19 cellular contexts compared by ENCODE assay signal in the genomic region with DNA sequence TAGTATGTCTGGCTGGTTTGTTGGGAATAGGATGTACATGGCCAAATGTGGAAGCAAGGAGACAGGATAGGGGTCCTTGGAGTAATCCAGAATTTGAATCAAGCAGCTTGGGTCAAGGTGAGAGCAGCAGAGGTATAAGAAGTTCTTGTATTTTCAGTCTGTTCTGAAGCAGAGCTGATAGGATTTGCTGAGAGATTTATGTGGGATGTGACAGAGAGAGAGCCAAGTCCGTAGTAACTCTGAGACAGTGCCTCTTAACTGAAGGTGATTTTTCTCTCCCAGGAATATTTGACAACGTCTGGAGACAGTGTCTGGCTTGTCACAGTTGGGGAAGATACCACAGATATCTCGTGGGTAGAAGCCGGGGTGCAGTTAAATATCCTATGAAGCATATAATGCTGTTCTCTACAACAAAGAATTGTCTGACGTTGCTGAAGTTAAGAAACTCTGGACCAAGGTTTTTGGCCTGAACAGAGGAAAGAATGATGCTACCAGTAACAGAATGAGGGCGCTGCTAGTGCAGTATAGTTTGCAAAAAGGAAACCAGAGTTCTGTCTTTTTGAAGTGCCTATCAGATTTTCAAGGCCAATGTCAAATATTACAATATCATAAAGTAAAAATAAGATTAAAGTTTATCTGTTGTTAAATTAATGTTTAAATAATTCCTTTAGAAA.
DNase-seq lines count a peak whose midpoint lies in the region; ATAC-seq, FAIRE-seq and TF ChIP-seq lines count a peak whose summit lies in the region.
"Had no signal": no experiment of that assay in that cellular context is flagged by ENCODE, and none has a peak within 500 bp of the region (broad histone marks: within the 10 kb centered on the region; RNA-seq: fewer than 3 reads in every experiment).

No MANE protein-coding gene starts in this region.

- H3K4me3 ChIP-seq in AG10803 (ENCODE audit: low read length), result no peak overlapping the region
- H3K4me3 ChIP-seq in GM23338, result no peak overlapping the region
- no peak overlapping the region for H3K4me3 ChIP-seq in right cardiac atrium (ENCODE audit: low read length)
- H3K4me3 ChIP-seq: A549, colonic mucosa, SJSA1, suprapubic skin had no signal

- H3K4me3 Mint-ChIP-seq in GM23338, result no peak overlapping the region
- H3K4me3 Mint-ChIP-seq: activated CD8-positive, alpha-beta T cell treated with anti-CD3 and anti-CD28 coated beads, Interleukin-2, amount 10 ng/mL, durations not matched to agents 7 days and 5 days; activated T-helper 1 cell treated with anti-CD3 and anti-CD28 coated beads, Interleukin-12 subunit alpha, Interleukin-12 subunit beta, Interleukin-2, Interleukin-4 antibody, amounts not matched to agents 30 ng/mL and 10 ng/mL and 1 ng/mL, durations not matched to agents 14 hours and 24 hours and 36 hours; CD8-positive, alpha-beta memory T cell had no signal

- no peaks in the 10 kb centered on the region for H3K27me3 Mint-ChIP-seq in GM23338 (ENCODE audit: insufficient read depth, low read depth, poor library complexity)
- H3K27me3 Mint-ChIP-seq: CD8-positive, alpha-beta memory T cell had no signal

- H3K4me1 Mint-ChIP-seq in GM23338, result no peaks in the 10 kb centered on the region
- H3K4me1 Mint-ChIP-seq: CD8-positive, alpha-beta memory T cell had no signal

- H3K27me3 ChIP-seq in GM23338 (ENCODE audit: insufficient read depth) (no peaks in the 10 kb centered on the region), right cardiac atrium (ENCODE audit: control insufficient read depth, insufficient read depth) (no peaks in the 10 kb centered on the region)
- H3K27me3 ChIP-seq: colonic mucosa, SJSA1, suprapubic skin had no signal

- 42% methylated on average over 6 of the region's 6 CpGs for WGBS in right cardiac atrium

- H3K4me1 ChIP-seq in GM23338 (ENCODE audit: insufficient read depth) (no peaks in the 10 kb centered on the region), right cardiac atrium (ENCODE audit: control insufficient read depth, insufficient read depth, low read length) (peaks cover 7% of the 10 kb centered on the region)
- H3K4me1 ChIP-seq: A549, colonic mucosa, SJSA1 had no signal

- TF ChIP-seq CTCF in AG10803 (conservative IDR thresholded peaks at IDR 0.05; ENCODE audit: low read length) (peak; percentile 20), GM23338 (conservative IDR thresholded peaks at IDR 0.05; ENCODE audit: low read depth in 2 of 2) (peak; percentile 21 to 54; a peak in 3 of 4 replicates)

- H3K9me3 Mint-ChIP-seq in GM23338, result no peaks in the 10 kb centered on the region
- H3K9me3 Mint-ChIP-seq: activated T-helper 1 cell treated with anti-CD3 and anti-CD28 coated beads, Interleukin-12 subunit alpha, Interleukin-12 subunit beta, Interleukin-2, Interleukin-4 antibody, amounts not matched to agents 30 ng/mL and 10 ng/mL and 1 ng/mL, durations not matched to agents 14 hours and 24 hours and 36 hours had no signal

- H3K79me2 ChIP-seq in GM23338 (replicated peaks; ENCODE audit: insufficient read depth), result no peaks in the 10 kb centered on the region

- no peaks in the 10 kb centered on the region for H3F3A ChIP-seq in GM23338 (replicated peaks; ENCODE audit: low read depth)

- no peak for FAIRE-seq in HTR-8/SVneo (lab: Jason Lieb, UNC)
- FAIRE-seq: A549, TTC549 had no signal

- no peaks in the 10 kb centered on the region for H4K20me1 ChIP-seq in GM23338 (replicated peaks; ENCODE audit: insufficient read depth)

- intact Hi-C loops in right cardiac atrium (cut with DNase I), result no loop called here

- H2AFZ ChIP-seq in GM23338, result peak overlapping the region; percentile 75; the same call in 1 of the 2 replicates

- H3K27ac ChIP-seq in GM23338 (ENCODE audit: low read depth), result no peak overlapping the region
- H3K27ac ChIP-seq in right cardiac atrium (ENCODE audit: low read length), result peak overlapping the region; percentile 17
- H3K27ac ChIP-seq: A549, colonic mucosa, SJSA1, suprapubic skin had no signal

- no peak overlapping the region for H3K27ac Mint-ChIP-seq in GM23338
- H3K27ac Mint-ChIP-seq: activated CD8-positive, alpha-beta T cell treated with anti-CD3 and anti-CD28 coated beads, Interleukin-2, amount 10 ng/mL, durations not matched to agents 7 days and 5 days; activated T-helper 1 cell treated with anti-CD3 and anti-CD28 coated beads, Interleukin-12 subunit alpha, Interleukin-12 subunit beta, Interleukin-2, Interleukin-4 antibody, amounts not matched to agents 30 ng/mL and 10 ng/mL and 1 ng/mL, durations not matched to agents 14 hours and 24 hours and 36 hours; CD8-positive, alpha-beta memory T cell had no signal

- H3K36me3 Mint-ChIP-seq in GM23338 (ENCODE audit: low read depth), result no peaks in the 10 kb centered on the region
- H3K36me3 Mint-ChIP-seq: CD8-positive, alpha-beta memory T cell had no signal

- DNase-seq in AG10803 (ENCODE audit: low read depth) (no peak), GM23338 (ENCODE audit: low spot score) (peak; percentile 23), amniotic epithelial cell (ENCODE audit: low read depth) (peak; percentile 34), right cardiac atrium (no peak), pons (ENCODE audit: low spot score) (no peak), dermis blood vessel endothelial cell (no peak), HTR-8/SVneo (ENCODE audit: insufficient read length, low spot score) (no peak)
- DNase-seq: activated CD8-positive, alpha-beta T cell treated with anti-CD3 and anti-CD28 coated beads, Interleukin-2, amount 10 ng/mL, durations not matched to agents 7 days and 5 days; amygdala; CD8-positive, alpha-beta memory T cell; colonic mucosa had no signal

- no peaks in the 10 kb centered on the region for H3K36me3 ChIP-seq in GM23338 (ENCODE audit: insufficient read depth)
- H3K36me3 ChIP-seq: colonic mucosa, SJSA1, suprapubic skin had no signal

- H3K4me2 ChIP-seq in GM23338, result no peak overlapping the region
- H3K4me2 ChIP-seq: A549 had no signal

- no peaks in the 10 kb centered on the region for H3K9me3 ChIP-seq in right cardiac atrium (ENCODE audit: control insufficient read depth, low read length)
- H3K9me3 ChIP-seq: A549, colonic mucosa, SJSA1, suprapubic skin had no signal

- H3K9me2 ChIP-seq in GM23338 (ENCODE audit: insufficient read depth), result no peaks in the 10 kb centered on the region

- peak; percentile 32; the same call in 1 of the 3 replicates for ATAC-seq in GM23338
- peak; percentile 43 to 63 for ATAC-seq in right cardiac atrium
- no peak for ATAC-seq in GM21367 (IDR thresholded peaks at IDR 0.05; ENCODE audit: unreplicated experiment)
- ATAC-seq: A549; activated CD8-positive, alpha-beta T cell treated with anti-CD3 and anti-CD28 coated beads, Interleukin-2, amount 10 ng/mL, durations not matched to agents 7 days and 5 days; esophagus mucosa; left lobe of liver had no signal

TF ChIP-seq in GM23338, 12 proteins besides CTCF, POLR2A, EP300 and RAD21 (continues in another document):
- TF ChIP-seq, protein P1, sequence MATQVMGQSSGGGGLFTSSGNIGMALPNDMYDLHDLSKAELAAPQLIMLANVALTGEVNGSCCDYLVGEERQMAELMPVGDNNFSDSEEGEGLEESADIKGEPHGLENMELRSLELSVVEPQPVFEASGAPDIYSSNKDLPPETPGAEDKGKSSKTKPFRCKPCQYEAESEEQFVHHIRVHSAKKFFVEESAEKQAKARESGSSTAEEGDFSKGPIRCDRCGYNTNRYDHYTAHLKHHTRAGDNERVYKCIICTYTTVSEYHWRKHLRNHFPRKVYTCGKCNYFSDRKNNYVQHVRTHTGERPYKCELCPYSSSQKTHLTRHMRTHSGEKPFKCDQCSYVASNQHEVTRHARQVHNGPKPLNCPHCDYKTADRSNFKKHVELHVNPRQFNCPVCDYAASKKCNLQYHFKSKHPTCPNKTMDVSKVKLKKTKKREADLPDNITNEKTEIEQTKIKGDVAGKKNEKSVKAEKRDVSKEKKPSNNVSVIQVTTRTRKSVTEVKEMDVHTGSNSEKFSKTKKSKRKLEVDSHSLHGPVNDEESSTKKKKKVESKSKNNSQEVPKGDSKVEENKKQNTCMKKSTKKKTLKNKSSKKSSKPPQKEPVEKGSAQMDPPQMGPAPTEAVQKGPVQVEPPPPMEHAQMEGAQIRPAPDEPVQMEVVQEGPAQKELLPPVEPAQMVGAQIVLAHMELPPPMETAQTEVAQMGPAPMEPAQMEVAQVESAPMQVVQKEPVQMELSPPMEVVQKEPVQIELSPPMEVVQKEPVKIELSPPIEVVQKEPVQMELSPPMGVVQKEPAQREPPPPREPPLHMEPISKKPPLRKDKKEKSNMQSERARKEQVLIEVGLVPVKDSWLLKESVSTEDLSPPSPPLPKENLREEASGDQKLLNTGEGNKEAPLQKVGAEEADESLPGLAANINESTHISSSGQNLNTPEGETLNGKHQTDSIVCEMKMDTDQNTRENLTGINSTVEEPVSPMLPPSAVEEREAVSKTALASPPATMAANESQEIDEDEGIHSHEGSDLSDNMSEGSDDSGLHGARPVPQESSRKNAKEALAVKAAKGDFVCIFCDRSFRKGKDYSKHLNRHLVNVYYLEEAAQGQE (IDR thresholded peaks at IDR 0.05; ENCODE audit: unreplicated experiment), result no peak
- TF ChIP-seq, protein P2, sequence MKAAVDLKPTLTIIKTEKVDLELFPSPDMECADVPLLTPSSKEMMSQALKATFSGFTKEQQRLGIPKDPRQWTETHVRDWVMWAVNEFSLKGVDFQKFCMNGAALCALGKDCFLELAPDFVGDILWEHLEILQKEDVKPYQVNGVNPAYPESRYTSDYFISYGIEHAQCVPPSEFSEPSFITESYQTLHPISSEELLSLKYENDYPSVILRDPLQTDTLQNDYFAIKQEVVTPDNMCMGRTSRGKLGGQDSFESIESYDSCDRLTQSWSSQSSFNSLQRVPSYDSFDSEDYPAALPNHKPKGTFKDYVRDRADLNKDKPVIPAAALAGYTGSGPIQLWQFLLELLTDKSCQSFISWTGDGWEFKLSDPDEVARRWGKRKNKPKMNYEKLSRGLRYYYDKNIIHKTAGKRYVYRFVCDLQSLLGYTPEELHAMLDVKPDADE (IDR thresholded peaks at IDR 0.05), result no peak
- no peak for TF ChIP-seq EZH2 (IDR thresholded peaks at IDR 0.05; ENCODE audit: low read depth, unreplicated experiment)
- no peak for TF ChIP-seq ZNF331 (CRISPR knock-in tag; IDR thresholded peaks at IDR 0.05; ENCODE audit: low read depth)

Comparison
In these comparisons a context has a peak if more than half of its experiments do, and no peak if none do; other contexts are left out.
1. DNase-seq: peak in GM23338 (single experiment) and amniotic epithelial cell (single experiment); none in AG10803 (single experiment), right cardiac atrium (0 of 3), pons (single experiment), dermis blood vessel endothelial cell (single experiment) and HTR-8/SVneo (single experiment).